8 cellular contexts compared by ENCODE assay signal in the genomic region with DNA sequence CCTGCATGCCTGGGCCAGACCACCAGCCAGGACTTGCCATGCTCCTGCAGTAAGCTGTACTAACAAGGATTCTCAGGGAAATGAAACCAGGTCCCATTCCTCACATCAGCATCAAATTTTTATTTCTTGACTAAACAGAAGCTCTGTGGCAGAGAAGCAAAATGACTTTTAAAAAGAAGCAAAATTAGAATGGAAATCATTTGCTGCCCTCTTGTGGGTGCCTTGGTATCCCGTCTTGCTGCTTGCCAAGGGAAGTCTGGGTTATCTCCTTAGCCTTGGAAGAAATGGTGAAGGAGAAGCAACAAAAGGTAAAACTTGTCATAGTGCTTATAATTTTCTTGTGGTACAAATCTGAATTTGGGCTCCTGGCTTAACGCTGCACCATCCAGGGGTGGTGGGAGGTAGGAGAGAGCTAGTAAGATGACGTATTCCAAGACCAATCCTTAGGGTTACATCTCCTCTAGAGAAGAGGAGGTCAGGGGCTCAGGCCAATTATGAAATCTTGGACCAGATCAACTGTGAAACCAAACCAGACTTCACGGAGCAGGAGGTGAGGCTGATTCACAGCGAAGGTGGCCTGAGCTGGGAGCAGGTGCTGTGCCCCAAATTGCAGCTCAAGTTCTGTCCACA.
DNase-seq lines count a peak whose midpoint lies in the region; ATAC-seq and TF ChIP-seq lines count a peak whose summit lies in the region.

No MANE protein-coding gene starts in this region.

- no peaks in the 10 kb centered on the region for H3F3A ChIP-seq in neural cell (ENCODE audit: insufficient read depth, low read length, poor library complexity, severe bottlenecking)

- no peak for TF ChIP-seq EP300 in neural cell (conservative IDR thresholded peaks at IDR 0.05; ENCODE audit: poor library complexity, severe bottlenecking)

- no peaks in the 10 kb centered on the region for H3K27me3 ChIP-seq in neural cell (ENCODE audit: insufficient read depth, low read depth, low read length)

- intact Hi-C loops in posterior vena cava (cut with DNase I), result no loop called here
- intact Hi-C loops in mucosa of descending colon (cut with DNase I, micrococcal nuclease), result no loop called here

- H3K9me3 ChIP-seq in neural cell (ENCODE audit: low read length) (no peaks in the 10 kb centered on the region), mucosa of descending colon (no peaks in the 10 kb centered on the region)

- H2AFZ ChIP-seq in neural cell (ENCODE audit: low read depth, low read length), result no peak overlapping the region

- no peak overlapping the region for H3K4me2 ChIP-seq in neural cell (ENCODE audit: low read length)

- TF ChIP-seq CTCF in neural cell (IDR thresholded peaks at IDR 0.05; ENCODE audit: poor library complexity, severe bottlenecking) (peak; percentile 80), mucosa of descending colon (IDR thresholded peaks at IDR 0.05) (no peak)

- no peak overlapping the region for H3K27ac ChIP-seq in neural cell (ENCODE audit: low read length)

- in situ Hi-C loops in T47D (cut with HindIII; ENCODE audit: low pct_unique_long_range_greater_than_20kb, low sequenced_read_pairs), result no loop called here

- no peaks in the 10 kb centered on the region for H4K20me1 ChIP-seq in neural cell (ENCODE audit: insufficient read depth)

- H3K79me2 ChIP-seq in neural cell (replicated peaks; ENCODE audit: insufficient read depth, low read length), result no peaks in the 10 kb centered on the region

- peak; percentile 88 for TF ChIP-seq RAD21 in neural cell (conservative IDR thresholded peaks at IDR 0.05)

- H3K9ac ChIP-seq in neural cell (ENCODE audit: low read length), result no peak overlapping the region

- no peaks in the 10 kb centered on the region for H3K4me1 ChIP-seq in mucosa of descending colon (ENCODE audit: low read depth)

- DNase-seq in stimulated activated CD4-positive, alpha-beta T cell treated with anti-CD3 and anti-CD28 coated beads, Interleukin-15, amount 100 ng/mL, for 24 hours, result peak; percentile 8
- DNase-seq in stimulated activated CD4-positive, alpha-beta T cell treated with anti-CD3 and anti-CD28 coated beads, Interleukin-12 subunit alpha, Interleukin-12 subunit beta, amount 100 ng/mL, for 4 hours, result no peak
- DNase-seq in NCI-H128 (lab: John Stamatoyannopoulos, UW; ENCODE audit: unreplicated experiment) (peak; percentile 3), T47D (ENCODE audit: low read depth in 1 of 2, low spot score in 1 of 2) (peak; percentile 10 to 72), posterior vena cava (ENCODE audit: low spot score) (no peak), mucosa of descending colon (no peak)
- DNase-seq in effector CD4-positive, alpha-beta T cell, result no peak

- ATAC-seq in mucosa of descending colon, result no peak

- H3K36me3 ChIP-seq in neural cell (ENCODE audit: insufficient read depth, low read length) (no peaks in the 10 kb centered on the region), mucosa of descending colon (ENCODE audit: low read depth) (no peaks in the 10 kb centered on the region)

- no peaks in the 10 kb centered on the region for H3K9me2 ChIP-seq in neural cell (ENCODE audit: insufficient read depth, low read length)

- H3K4me3 ChIP-seq in neural cell (ENCODE audit: low read length), result no peak overlapping the region
- no peak overlapping the region for H3K4me3 ChIP-seq in mucosa of descending colon

TF ChIP-seq in neural cell, 6 proteins besides CTCF, POLR2A, EP300 and RAD21:
- TF ChIP-seq SMC3 (conservative IDR thresholded peaks at IDR 0.05; ENCODE audit: poor library complexity) (peak; percentile 85), EZH2 (IDR thresholded peaks at IDR 0.05; ENCODE audit: borderline replicate concordance, insufficient read depth, low read length, poor library complexity, severe bottlenecking) (no peak)
TF ChIP-seq in neural cell: peak in this region for 1.

Comparison
In these comparisons a context has a peak if more than half of its experiments do, and no peak if none do; other contexts are left out.
1. DNase-seq: peak in stimulated activated CD4-positive, alpha-beta T cell treated with anti-CD3 and anti-CD28 coated beads, Interleukin-15, amount 100 ng/mL, for 24 hours (single experiment), NCI-H128 (single experiment) and T47D (2 of 2); none in stimulated activated CD4-positive, alpha-beta T cell treated with anti-CD3 and anti-CD28 coated beads, Interleukin-12 subunit alpha, Interleukin-12 subunit beta, amount 100 ng/mL, for 4 hours (single experiment), effector CD4-positive, alpha-beta T cell (single experiment), posterior vena cava (single experiment) and mucosa of descending colon (0 of 3).